29 cellular contexts compared by ENCODE assay signal in genomic region chr14:69495341-69495921, GRCh38. TPM values are rescaled to one million over a fixed set of nuclear protein-coding genes. Genes with fewer than 3 reads are reported as not detected.
DNase-seq lines count a peak whose midpoint lies in the region; FAIRE-seq and TF ChIP-seq lines count a peak whose summit lies in the region.
"Had no signal": no experiment of that assay in that cellular context is flagged by ENCODE, and none has a peak within 500 bp of the region (broad histone marks: within the 10 kb centered on the region; RNA-seq: fewer than 3 reads in every experiment).

No MANE protein-coding gene starts in this region.

- H3K27ac ChIP-seq in kidney (ENCODE audit: low read depth in 2 of 2, low read length in 2 of 2) (no peak overlapping the region), sigmoid colon (no peak overlapping the region)
- H3K27ac ChIP-seq: SJCRH30 had no signal

- H3K4me3 ChIP-seq in kidney (ENCODE audit: low read length in 2 of 2) (no peak overlapping the region), sigmoid colon (no peak overlapping the region)
- H3K4me3 ChIP-seq: SJCRH30 had no signal

- DNase-seq in NCI-H524 (lab: John Stamatoyannopoulos, UW) (peak; percentile 22 to 80), NCI-H524 treated with DMSO at 0.1 percent for 48 hours (lab: John Stamatoyannopoulos, UW) (no peak), NCI-H69 (lab: John Stamatoyannopoulos, UW) (peak; percentile 41), kidney (peak; percentile 11), urothelium cell line (ENCODE audit: low spot score) (no peak), NCI-H2029 treated with DMSO at 0.1 percent for 48 hours (lab: John Stamatoyannopoulos, UW) (no peak), sigmoid colon (no peak)
- no peak for DNase-seq in activated CD4-positive, CD25-positive, alpha-beta regulatory T cell treated with anti-CD3 and anti-CD28 coated beads, Interleukin-2, amount 50 U/mL, for 72 hours
- DNase-seq: EL; GF-D8; HFFc6; Kasumi-1; NCI-H1092 treated with DMSO at 0.1 percent for 48 hours; NCI-H1436 treated with DMSO at 0.1 percent for 48 hours; NCI-H187 treated with DMSO at 0.1 percent for 48 hours; NCI-H2107; NCI-H226; NCI-H510A treated with DMSO at 0.1 percent for 48 hours; NCI-H82; NK-92 treated with Interleukin-12 subunit alpha and Interleukin-12 subunit beta, amount 100 ng/mL, for 24 hours; PC-3; SJCRH30 had no signal

- no peaks in the 10 kb centered on the region for H3K36me3 ChIP-seq in kidney (ENCODE audit: control insufficient read depth in 1 of 2, insufficient read depth in 2 of 2, low read length in 2 of 2)
- no peaks in the 10 kb centered on the region for H3K36me3 ChIP-seq in sigmoid colon
- H3K36me3 ChIP-seq: SJCRH30 had no signal

- TF ChIP-seq CTCF in kidney (IDR thresholded peaks at IDR 0.05; ENCODE audit: borderline replicate concordance, extremely low read depth, insufficient read depth) (no peak), sigmoid colon (IDR thresholded peaks at IDR 0.05) (no peak)

- WGBS in sigmoid colon, 2 donors = 92% methylated on average over 5 of the region's 5 CpGs

- no peaks in the 10 kb centered on the region for H3K27me3 ChIP-seq in sigmoid colon
- H3K27me3 ChIP-seq: SJCRH30 had no signal

- H3K9me3 ChIP-seq in kidney (ENCODE audit: control insufficient read depth in 1 of 2, low read length in 2 of 2) (no peaks in the 10 kb centered on the region), sigmoid colon (no peaks in the 10 kb centered on the region)
- H3K9me3 ChIP-seq: SJCRH30 had no signal

- no peaks in the 10 kb centered on the region for H3K4me1 ChIP-seq in kidney (ENCODE audit: control insufficient read depth in 1 of 2, insufficient read depth in 1 of 2, low read depth in 1 of 2, low read length in 2 of 2)
- no peaks in the 10 kb centered on the region for H3K4me1 ChIP-seq in sigmoid colon
- H3K4me1 ChIP-seq: SJCRH30 had no signal

- intact Hi-C loops in kidney (cut with DNase I) = no loop called here
- intact Hi-C loops in sigmoid colon (cut with DNase I) = no loop called here

- H3K9ac ChIP-seq in kidney (ENCODE audit: low read length in 2 of 2) = no peak overlapping the region

- FAIRE-seq in kidney (lab: Jason Lieb, UNC) = no peak
- FAIRE-seq in urothelium cell line (lab: Jason Lieb, UNC) = peak; percentile 91
- FAIRE-seq: D721Med, GM12891, H54, HepG2 had no signal

- no peak for TF ChIP-seq POLR2A in sigmoid colon (IDR thresholded peaks at IDR 0.05)

- TF ChIP-seq EP300 in sigmoid colon (IDR thresholded peaks at IDR 0.05) = no peak

RNA-seq across cellular contexts. Expression of gene PLEKHD1, which starts 10.9 kb away (rescaled TPM):
- total RNA-seq in kidney = 0.25 TPM
- 3.4 TPM for polyA plus RNA-seq in kidney (ENCODE audit: insufficient read depth, low read depth, low replicate concordance)
- under 1 TPM in 3 of 4 donors, not detected in 1; under 0.01 to 0.55 (median 0.16) TPM for total RNA-seq in sigmoid colon
- polyA plus RNA-seq in sigmoid colon = under 1 TPM in 2 of 3 donors, not detected in 1; under 0.01 to 0.06 TPM
- total RNA-seq: A172, HepG2, HT1080, M059J had no signal

Comparison
In these comparisons a context has a peak if more than half of its experiments do, and no peak if none do; other contexts are left out.
1. DNase-seq: peak in NCI-H524 (2 of 2), NCI-H69 (single experiment) and kidney (single experiment); none in NCI-H524 treated with DMSO at 0.1 percent for 48 hours (single experiment), urothelium cell line (single experiment), NCI-H2029 treated with DMSO at 0.1 percent for 48 hours (single experiment), activated CD4-positive, CD25-positive, alpha-beta regulatory T cell treated with anti-CD3 and anti-CD28 coated beads, Interleukin-2, amount 50 U/mL, for 72 hours (single experiment) and sigmoid colon (single experiment).